ENCODE assay signal across 2 cellular contexts in genomic region chr2:46487667-46488333, GRCh38.
A peak's percentile ranks its signal among the peaks of the same experiment; 100 is the strongest.
TF ChIP-seq lines count a peak whose summit lies in the region.

No MANE protein-coding gene starts in this region.

TF ChIP-seq in HCT116, 20 proteins besides CTCF, POLR2A, EP300 and RAD21:
- no peak for TF ChIP-seq FOSL1 (IDR thresholded peaks at IDR 0.05; ENCODE audit: low read depth)
- TF ChIP-seq TCF7L2 (IDR thresholded peaks at IDR 0.05; ENCODE audit: borderline replicate concordance, extremely low read depth, insufficient read depth, insufficient read length): no peak
- no peak for TF ChIP-seq SIN3A (IDR thresholded peaks at IDR 0.05; ENCODE audit: low read depth)
- no peak for TF ChIP-seq REST (IDR thresholded peaks at IDR 0.05; ENCODE audit: low read depth)
- TF ChIP-seq YY1 (IDR thresholded peaks at IDR 0.05; ENCODE audit: extremely low read depth, insufficient replicate concordance, low read depth, low read length): no peak
- TF ChIP-seq EZH2 (IDR thresholded peaks at IDR 0.05): no peak
- TF ChIP-seq MAX (IDR thresholded peaks at IDR 0.05): no peak
- no peak for TF ChIP-seq ZFX (IDR thresholded peaks at IDR 0.05)
- TF ChIP-seq ATF3 (IDR thresholded peaks at IDR 0.05): no peak
- no peak for TF ChIP-seq CBX3 (IDR thresholded peaks at IDR 0.05; ENCODE audit: low read depth)
- TF ChIP-seq JUND (IDR thresholded peaks at IDR 0.05): no peak
- no peak for TF ChIP-seq ZBTB33 (IDR thresholded peaks at IDR 0.05; ENCODE audit: extremely low read depth, insufficient replicate concordance, low read length)
- TF ChIP-seq SRF (IDR thresholded peaks at IDR 0.05; ENCODE audit: low read depth): no peak
- no peak for TF ChIP-seq CEBPB (IDR thresholded peaks at IDR 0.05; ENCODE audit: low read depth)
- no peak for TF ChIP-seq SP1 (IDR thresholded peaks at IDR 0.05; ENCODE audit: low read depth)
- TF ChIP-seq EZH2phosphoT487 (IDR thresholded peaks at IDR 0.05; ENCODE audit: borderline replicate concordance): no peak

TF ChIP-seq in GM12878, 131 proteins besides CTCF, POLR2A, EP300 and RAD21:
- peak; percentile 4 for TF ChIP-seq USF1 (IDR thresholded peaks at IDR 0.05; ENCODE audit: borderline replicate concordance, extremely low read length, insufficient read depth, low read depth, low read length)
- no peak for TF ChIP-seq SIX5 (IDR thresholded peaks at IDR 0.05; ENCODE audit: low read depth, low read length, severe bottlenecking)
